Comparison of ENCODE assay signal across 13 cellular contexts in genomic region chr3:73143821-73144237, GRCh38.
DNase-seq lines count a peak whose midpoint lies in the region; ATAC-seq and TF ChIP-seq lines count a peak whose summit lies in the region.
"Had no signal": no experiment of that assay in that cellular context is flagged by ENCODE, and none has a peak within 500 bp of the region (broad histone marks: within the 10 kb centered on the region; RNA-seq: fewer than 3 reads in every experiment).

No MANE protein-coding gene starts in this region.

- BruUV-seq in MCF 10A (replicated peaks; lab: Mats Ljungman, UMichigan), result no TSS peak

- POLR2A ChIA-PET in MCF 10A (lab: Yijun Ruan, JAX), result no interaction called here

- no peak overlapping the region for H3K9ac ChIP-seq in SK-N-MC (ENCODE audit: insufficient read length)

- H3K4me3 ChIP-seq in SK-N-MC, result peak overlapping the region; percentile 22; the same call in 1 of the 2 replicates
- no peak overlapping the region for H3K4me3 ChIP-seq in heart left ventricle
- H3K4me3 ChIP-seq in skeletal muscle cell (ENCODE audit: low read depth, low read length), result no peak overlapping the region
- H3K4me3 ChIP-seq: skin epidermis had no signal

- intact Hi-C loops in heart left ventricle (cut with DNase I) (loop anchor here in 1 of 10 donors (10.0 kb wide), 1 partner anchor 271 kb away; no protein-coding TSS in a partner anchor), MCF 10A (cut with micrococcal nuclease) (no loop called here)

- H3K4me1 ChIP-seq in heart left ventricle, result peaks cover 0 to 43% (median 18%) of the 10 kb centered on the region in 12 donors

- peak; percentile 33 to 48 (median 44) for ATAC-seq in heart left ventricle
- ATAC-seq in HG02852 (IDR thresholded peaks at IDR 0.05; ENCODE audit: unreplicated experiment), result no peak
- no peak for ATAC-seq in HG02610 (IDR thresholded peaks at IDR 0.05; ENCODE audit: unreplicated experiment)
- ATAC-seq: activated T-cell treated with anti-CD3 and anti-CD28 coated beads, Interleukin-2, amount 50 U/mL, for 72 hours had no signal

- no peak overlapping the region for H3K27ac ChIP-seq in SK-N-MC
- peak overlapping the region in 5 of 12 donors; percentile 29 to 57 (median 36) for H3K27ac ChIP-seq in heart left ventricle

- CTCF ChIA-PET in MCF 10A (lab: Yijun Ruan, JAX), result interaction anchor here (0.8 kb wide), 1 partner anchor 18 kb away, joined by 3 read pairs; no protein-coding TSS in a partner anchor

- TF ChIP-seq POLR2A in heart left ventricle (IDR thresholded peaks at IDR 0.05), result no peak

- no peaks in the 10 kb centered on the region for H3K27me3 ChIP-seq in heart left ventricle

- no peaks in the 10 kb centered on the region for H3K4me1 Mint-ChIP-seq in MCF 10A (ENCODE audit: insufficient read depth, unreplicated experiment)

- H3K9me3 ChIP-seq in SK-N-MC (ENCODE audit: low read depth, low read length) (no peaks in the 10 kb centered on the region), heart left ventricle (no peaks in the 10 kb centered on the region)

- TF ChIP-seq CTCF in heart left ventricle (IDR thresholded peaks at IDR 0.05), result no peak
- TF ChIP-seq CTCF in MCF 10A (IDR thresholded peaks at IDR 0.05; ENCODE audit: unreplicated experiment), result no peak

- peak; percentile 17 for DNase-seq in NCI-H82 (lab: John Stamatoyannopoulos, UW)
- DNase-seq in NCI-H82 treated with DMSO at 0.1 percent for 48 hours (lab: John Stamatoyannopoulos, UW; ENCODE audit: unreplicated experiment), result no peak
- DNase-seq in SK-N-MC (ENCODE audit: low read depth, low spot score), result peak; percentile 34
- no peak for DNase-seq in heart left ventricle
- DNase-seq in skeletal muscle cell (ENCODE audit: low read depth), result peak; percentile 21
- no peak for DNase-seq in MCF 10A (ENCODE audit: unreplicated experiment)
- DNase-seq: activated T-cell treated with anti-CD3 and anti-CD28 coated beads, Interleukin-2, amount 50 U/mL, for 72 hours; H7; Karpas-422; mammary epithelial cell had no signal

- no peaks in the 10 kb centered on the region for H3K9me3 Mint-ChIP-seq in MCF 10A (ENCODE audit: unreplicated experiment)
- H3K9me3 Mint-ChIP-seq: activated T-cell treated with anti-CD3 and anti-CD28 coated beads, Interleukin-2, amount 50 U/mL, for 72 hours had no signal

- no peak overlapping the region for H3K27ac Mint-ChIP-seq in MCF 10A (ENCODE audit: low read depth, unreplicated experiment)
- H3K27ac Mint-ChIP-seq: activated T-cell treated with anti-CD3 and anti-CD28 coated beads, Interleukin-2, amount 50 U/mL, for 72 hours had no signal

- 17 to 48% (median 39%) methylated on average over 4 of the region's 4 CpGs for WGBS in heart left ventricle, 4 donors

- no peak overlapping the region for H3K4me3 Mint-ChIP-seq in MCF 10A (ENCODE audit: unreplicated experiment)
- H3K4me3 Mint-ChIP-seq: activated T-cell treated with anti-CD3 and anti-CD28 coated beads, Interleukin-2, amount 50 U/mL, for 72 hours had no signal

- H3K36me3 ChIP-seq in SK-N-MC (ENCODE audit: insufficient read depth, low read length) (no peaks in the 10 kb centered on the region), heart left ventricle (no peaks in the 10 kb centered on the region)

- H3K36me3 Mint-ChIP-seq in MCF 10A (ENCODE audit: insufficient read depth, unreplicated experiment), result no peaks in the 10 kb centered on the region

- H3K27me3 Mint-ChIP-seq in MCF 10A (ENCODE audit: insufficient read depth, unreplicated experiment), result peaks cover 16% of the 10 kb centered on the region

Comparison
In these comparisons a context has a peak if more than half of its experiments do, and no peak if none do; other contexts are left out.
1. DNase-seq: peak in NCI-H82 (single experiment), SK-N-MC (single experiment) and skeletal muscle cell (single experiment); none in NCI-H82 treated with DMSO at 0.1 percent for 48 hours (single experiment), heart left ventricle (0 of 5) and MCF 10A (single experiment).
2. ATAC-seq: peak in heart left ventricle (4 of 4); none in HG02852 (single experiment) and HG02610 (single experiment).